In genomic region chr1:40757084-40757483, GRCh38 we compare ENCODE assay signal across 25 cellular contexts. TPM values are rescaled to one million over a fixed set of nuclear protein-coding genes. Genes with fewer than 3 reads are reported as not detected.
"Had no signal": no experiment of that assay in that cellular context is flagged by ENCODE, and none has a peak within 500 bp of the region (broad histone marks: within the 10 kb centered on the region; RNA-seq: fewer than 3 reads in every experiment).

No MANE protein-coding gene starts in this region.

- H3K4me1 ChIP-seq: ascending aorta, body of pancreas had no signal

- FAIRE-seq: bronchial epithelial cell had no signal

- H3K4me3 Mint-ChIP-seq: activated CD4-positive, alpha-beta memory T cell treated with anti-CD3 and anti-CD28 coated beads, Interleukin-2, amount 10 ng/mL, durations not matched to agents 7 days and 5 days; activated naive CD4-positive, alpha-beta T cell treated with anti-CD3 and anti-CD28 coated beads, Interleukin-2, amount 50 U/mL, for 24 hours; activated naive CD8-positive, alpha-beta T cell treated with anti-CD3 and anti-CD28 coated beads, Interleukin-2, amount 50 U/mL, for 24 hours had no signal

- H3K27ac Mint-ChIP-seq: activated CD4-positive, alpha-beta memory T cell treated with anti-CD3 and anti-CD28 coated beads, Interleukin-2, amount 10 ng/mL, durations not matched to agents 7 days and 5 days; activated naive CD4-positive, alpha-beta T cell treated with anti-CD3 and anti-CD28 coated beads, Interleukin-2, amount 50 U/mL, for 24 hours; activated naive CD8-positive, alpha-beta T cell treated with anti-CD3 and anti-CD28 coated beads, Interleukin-2, amount 50 U/mL, for 24 hours had no signal

- DNase-seq: activated CD4-positive, alpha-beta memory T cell treated with anti-CD3 and anti-CD28 coated beads, Interleukin-2, amount 10 ng/mL, durations not matched to agents 7 days and 5 days; activated CD4-positive, alpha-beta T cell treated with anti-CD3 and anti-CD28 coated beads, Interleukin-2, amount 50 U/mL, for 1 hour; activated CD4-positive, CD25-positive, alpha-beta regulatory T cell; activated naive CD8-positive, alpha-beta T cell treated with anti-CD3 and anti-CD28 coated beads, Interleukin-2, amount 50 U/mL, for 24 hours; amniotic stem cell; body of pancreas; MG63; MV-4-11; NCI-H1105; NCI-H1436; NCI-H1694 treated with DMSO at 0.1 percent for 48 hours; NCI-H2029 treated with DMSO at 0.1 percent for 48 hours; NCI-H345; NCI-H510A; NCI-H526 treated with DMSO at 0.1 percent for 48 hours; NCI-H82; SIG-M5; T-helper 1 cell had no signal

- H3K27me3 Mint-ChIP-seq: activated CD4-positive, alpha-beta memory T cell treated with anti-CD3 and anti-CD28 coated beads, Interleukin-2, amount 10 ng/mL, durations not matched to agents 7 days and 5 days; activated naive CD4-positive, alpha-beta T cell treated with anti-CD3 and anti-CD28 coated beads, Interleukin-2, amount 50 U/mL, for 24 hours; activated naive CD8-positive, alpha-beta T cell treated with anti-CD3 and anti-CD28 coated beads, Interleukin-2, amount 50 U/mL, for 24 hours had no signal

- ATAC-seq: activated naive CD8-positive, alpha-beta T cell treated with anti-CD3 and anti-CD28 coated beads, Interleukin-2, amount 50 U/mL, for 24 hours; body of pancreas had no signal

- H3K4me3 ChIP-seq: ascending aorta, body of pancreas, MG63, SK-N-MC had no signal

- H3K4me2 ChIP-seq: KMS-11 had no signal

- H3K9me3 ChIP-seq: ascending aorta, body of pancreas, MG63 had no signal

- H3K9ac ChIP-seq: KMS-11 had no signal

- H3K9me3 Mint-ChIP-seq: activated CD4-positive, alpha-beta memory T cell treated with anti-CD3 and anti-CD28 coated beads, Interleukin-2, amount 10 ng/mL, durations not matched to agents 7 days and 5 days; activated naive CD4-positive, alpha-beta T cell treated with anti-CD3 and anti-CD28 coated beads, Interleukin-2, amount 50 U/mL, for 24 hours; activated naive CD8-positive, alpha-beta T cell treated with anti-CD3 and anti-CD28 coated beads, Interleukin-2, amount 50 U/mL, for 24 hours had no signal

- H3K27ac ChIP-seq: ascending aorta, body of pancreas, KMS-11, SK-N-MC, VCaP had no signal

- H3K27me3 ChIP-seq: ascending aorta, body of pancreas, MG63 had no signal

RNA-seq across cellular contexts. Expression of gene KCNQ4, which starts 26.5 kb away (rescaled TPM):
- total RNA-seq: RPMI7951 had no signal
